ENCODE assay signal across 22 cellular contexts in genomic region chr16:320206-320605, GRCh38. TPM values are rescaled to one million over a fixed set of nuclear protein-coding genes. Genes with fewer than 3 reads are reported as not detected.
DNase-seq lines count a peak whose midpoint lies in the region; TF ChIP-seq lines count a peak whose summit lies in the region.
"Had no signal": no experiment of that assay in that cellular context is flagged by ENCODE, and none has a peak within 500 bp of the region (broad histone marks: within the 10 kb centered on the region; RNA-seq: fewer than 3 reads in every experiment).

No MANE protein-coding gene starts in this region.

- no peak overlapping the region for H3K4me3 Mint-ChIP-seq in CD14-positive monocyte
- no peak overlapping the region for H3K4me3 Mint-ChIP-seq in HFFc6
- peak overlapping the region; percentile 62 to 82 (median 67) for H3K4me3 Mint-ChIP-seq in immature natural killer cell
- H3K4me3 Mint-ChIP-seq in activated CD4-positive, alpha-beta memory T cell treated with anti-CD3 and anti-CD28 coated beads for 36 hours = no peak overlapping the region

- H3K36me3 ChIP-seq in BLaER1 = peaks cover 49% of the 10 kb centered on the region

- peaks cover 26 to 27% of the 10 kb centered on the region in 2 donors for H3K36me3 Mint-ChIP-seq in CD14-positive monocyte
- H3K36me3 Mint-ChIP-seq in HFFc6 (ENCODE audit: low read depth) = 0 out of 2 replicates have a peak, but pooled peaks cover 6% of the 10 kb centered on the region
- H3K36me3 Mint-ChIP-seq in immature natural killer cell = peaks cover 9 to 20% (median 11%) of the 10 kb centered on the region in 3 donors
- H3K36me3 Mint-ChIP-seq in activated CD4-positive, alpha-beta memory T cell treated with anti-CD3 and anti-CD28 coated beads for 36 hours = no peaks in the 10 kb centered on the region

- peaks cover 98% of the 10 kb centered on the region for H4K20me1 ChIP-seq in BLaER1

- H3K4me1 Mint-ChIP-seq in CD14-positive monocyte = peaks cover 22% of the 10 kb centered on the region
- no peaks in the 10 kb centered on the region for H3K4me1 Mint-ChIP-seq in HFFc6 (ENCODE audit: low read depth)
- H3K4me1 Mint-ChIP-seq in immature natural killer cell = peaks cover 91 to 93% of the 10 kb centered on the region in 2 donors
- H3K4me1 Mint-ChIP-seq in activated CD4-positive, alpha-beta memory T cell treated with anti-CD3 and anti-CD28 coated beads for 36 hours (ENCODE audit: low read depth) = peaks cover 45% of the 10 kb centered on the region

- H3K27me3 Mint-ChIP-seq in CD14-positive monocyte (ENCODE audit: low read depth in 3 of 3) (peaks cover 0 to under 1% (median 0%) of the 10 kb centered on the region in 3 donors), HFFc6 (ENCODE audit: insufficient read depth) (peaks cover 2% of the 10 kb centered on the region), immature natural killer cell (ENCODE audit: low read depth in 3 of 3) (peaks cover 38 to 46% (median 39%) of the 10 kb centered on the region in 3 donors)
- H3K27me3 Mint-ChIP-seq in activated CD4-positive, alpha-beta memory T cell treated with anti-CD3 and anti-CD28 coated beads for 36 hours = no peaks in the 10 kb centered on the region

- H3K4me3 ChIP-seq in BLaER1 = no peak overlapping the region

- intact Hi-C loops in CD14-positive monocyte (cut with micrococcal nuclease) = no loop called here
- intact Hi-C loops in activated CD4-positive, alpha-beta memory T cell treated with anti-CD3 and anti-CD28 coated beads for 36 hours (cut with micrococcal nuclease) = no loop called here

- no peaks in the 10 kb centered on the region for H3K9me3 Mint-ChIP-seq in CD14-positive monocyte
- no peaks in the 10 kb centered on the region for H3K9me3 Mint-ChIP-seq in HFFc6
- no peaks in the 10 kb centered on the region for H3K9me3 Mint-ChIP-seq in immature natural killer cell
- no peaks in the 10 kb centered on the region for H3K9me3 Mint-ChIP-seq in activated CD4-positive, alpha-beta memory T cell treated with anti-CD3 and anti-CD28 coated beads for 36 hours

- H3K27me3 ChIP-seq in BLaER1 = no peaks in the 10 kb centered on the region

- H3K9ac ChIP-seq in BLaER1 = no peak overlapping the region

- DNase-seq in CD14-positive monocyte (ENCODE audit: low spot score) (no peak), HFFc6 (no peak), immature natural killer cell (no peak), mesenteric fat pad (ENCODE audit: low spot score) (no peak), DMS79 (lab: John Stamatoyannopoulos, UW) (no peak)
- DNase-seq in activated CD8-positive, alpha-beta memory T cell treated with anti-CD3 and anti-CD28 coated beads for 24 hours = no peak
- DNase-seq in activated CD4-positive, alpha-beta memory T cell treated with anti-CD3 and anti-CD28 coated beads for 36 hours = no peak
- DNase-seq: DMS53, IMR-90, NCI-H1417 treated with DMSO at 0.1 percent for 48 hours, NCI-H187 treated with DMSO at 0.1 percent for 48 hours, NCI-H2227 treated with DMSO at 0.1 percent for 48 hours, NCI-H524, NCI-H82, PC-3, RPMI8226 had no signal

- peaks cover 87% of the 10 kb centered on the region for H3K4me1 ChIP-seq in BLaER1

- no peak for TF ChIP-seq CTCF in CD14-positive monocyte (IDR thresholded peaks at IDR 0.05)
- TF ChIP-seq CTCF in HFFc6 (IDR thresholded peaks at IDR 0.05) = no peak

- CTCF ChIA-PET in activated CD4-positive, alpha-beta memory T cell treated with anti-CD3 and anti-CD28 coated beads for 36 hours (lab: Charles Lee) = no interaction called here

- H3K27ac Mint-ChIP-seq in CD14-positive monocyte (peak overlapping the region in 5 of 7 donors; percentile 1 to 37 (median 7)), HFFc6 (peak overlapping the region; percentile 26; the same call in 1 of the 2 replicates), immature natural killer cell (peak overlapping the region; percentile 87 to 99 (median 92))
- no peak overlapping the region for H3K27ac Mint-ChIP-seq in activated CD4-positive, alpha-beta memory T cell treated with anti-CD3 and anti-CD28 coated beads for 36 hours

- peak overlapping the region; percentile 23; the same call in 1 of the 2 replicates for H3K4me2 ChIP-seq in BLaER1

- POLR2A ChIA-PET in activated CD4-positive, alpha-beta memory T cell treated with anti-CD3 and anti-CD28 coated beads for 36 hours (lab: Charles Lee) = no interaction called here

- no peak overlapping the region for H3K27ac ChIP-seq in BLaER1
- H3K27ac ChIP-seq: C4-2B, HL-60 had no signal

- H3K9me3 ChIP-seq in BLaER1 = no peaks in the 10 kb centered on the region

RNA-seq across cellular contexts. Expression of gene AXIN1, which starts 32.3 kb away (rescaled TPM):
- polyA plus RNA-seq in CD14-positive monocyte (under 1 TPM; 0.30 to 0.74 TPM), immature natural killer cell (10 to 100 TPM in 1 of 3 donors, 1 to 10 TPM in 2; 1.9 to 12.5 (median 5.2) TPM)
- total RNA-seq in HFFc6 (2021; fragmentation: NEBNext Ultra II Directional; extraction: Animal tissue kit (Norgen Biotek cat#: 25700)) = 10 to 100 TPM; 13.6 to 16.7 (median 14.7) TPM
- 19.4 TPM for total RNA-seq in mesenteric fat pad
- 10 to 100 TPM; 18.6 to 20.5 TPM for total RNA-seq in activated CD4-positive, alpha-beta memory T cell treated with anti-CD3 and anti-CD28 coated beads for 36 hours

RNA-seq across cellular contexts. Expression of gene PDIA2, which starts 37.2 kb away (rescaled TPM):
- polyA plus RNA-seq in CD14-positive monocyte (not detected), immature natural killer cell (not detected)
- total RNA-seq in HFFc6 (2021; fragmentation: NEBNext Ultra II Directional; extraction: Animal tissue kit (Norgen Biotek cat#: 25700)) = not detected
- total RNA-seq in mesenteric fat pad = 2.2 TPM
- total RNA-seq in activated CD4-positive, alpha-beta memory T cell treated with anti-CD3 and anti-CD28 coated beads for 36 hours = not detected
- total RNA-seq: H4, IMR-90, PC-3 had no signal

RNA-seq across cellular contexts. Expression of gene ARHGDIG, which starts 39.8 kb away (rescaled TPM):
- polyA plus RNA-seq in CD14-positive monocyte = not detected
- total RNA-seq in HFFc6 (2021; fragmentation: NEBNext Ultra II Directional; extraction: Animal tissue kit (Norgen Biotek cat#: 25700)) = not detected
- polyA plus RNA-seq in immature natural killer cell = not detected
- total RNA-seq in mesenteric fat pad = 8.6 TPM
- total RNA-seq in activated CD4-positive, alpha-beta memory T cell treated with anti-CD3 and anti-CD28 coated beads for 36 hours = not detected
- total RNA-seq: H4, HT1080, M059J, PC-3 had no signal

RNA-seq across cellular contexts. Expression of gene RGS11, which starts 44.5 kb away (rescaled TPM):
- not detected for polyA plus RNA-seq in CD14-positive monocyte
- total RNA-seq in HFFc6 (2021; fragmentation: NEBNext Ultra II Directional; extraction: Animal tissue kit (Norgen Biotek cat#: 25700)) = 1 to 10 TPM; 1.5 to 3.5 (median 2.3) TPM
- not detected for polyA plus RNA-seq in immature natural killer cell
- total RNA-seq in mesenteric fat pad = 21.4 TPM
- under 1 TPM in 1 of 2 experiments, not detected in 1; 0.14 TPM for total RNA-seq in activated CD4-positive, alpha-beta memory T cell treated with anti-CD3 and anti-CD28 coated beads for 36 hours
- total RNA-seq: H4, HT1080, M059J had no signal

RNA-seq across cellular contexts. Expression of gene MRPL28, which starts 50.1 kb away (rescaled TPM):
- polyA plus RNA-seq in CD14-positive monocyte = 10 to 100 TPM; 88.1 to 88.5 TPM
- 100 to 1,000 TPM; 105 to 131 (median 129) TPM for total RNA-seq in HFFc6 (2021; fragmentation: NEBNext Ultra II Directional; extraction: Animal tissue kit (Norgen Biotek cat#: 25700))
- polyA plus RNA-seq in immature natural killer cell = 100 to 1,000 TPM in 2 of 3 donors, 10 to 100 TPM in 1; 98.6 to 139 (median 106) TPM
- 40.1 TPM for total RNA-seq in mesenteric fat pad
- total RNA-seq in activated CD4-positive, alpha-beta memory T cell treated with anti-CD3 and anti-CD28 coated beads for 36 hours = 10 to 100 TPM; 76.8 to 77.3 TPM

Comparison
In these comparisons a context has a peak if more than half of its experiments do, and no peak if none do; other contexts are left out.
1. H3K4me3 Mint-ChIP-seq: peak in immature natural killer cell (5 of 5); none in CD14-positive monocyte (0 of 2), HFFc6 (single experiment) and activated CD4-positive, alpha-beta memory T cell treated with anti-CD3 and anti-CD28 coated beads for 36 hours (single experiment).